30 cellular contexts compared by ENCODE assay signal in genomic region chr2:152894051-152894450, GRCh38.
"Had no signal": no experiment of that assay in that cellular context is flagged by ENCODE, and none has a peak within 500 bp of the region (broad histone marks: within the 10 kb centered on the region; RNA-seq: fewer than 3 reads in every experiment).

No MANE protein-coding gene starts in this region.

- DNase-seq: activated CD4-positive, alpha-beta memory T cell treated with anti-CD3 and anti-CD28 coated beads, Interleukin-2, amount 10 ng/mL, durations not matched to agents 7 days and 5 days; activated CD4-positive, alpha-beta T cell treated with anti-CD3 and anti-CD28 coated beads for 1 hour; activated CD4-positive, alpha-beta T cell treated with anti-CD3 and anti-CD28 coated beads for 48 hours; activated CD4-positive, CD25-positive, alpha-beta regulatory T cell; activated CD8-positive, alpha-beta memory T cell treated with anti-CD3 and anti-CD28 coated beads for 24 hours; activated CD8-positive, alpha-beta memory T cell treated with anti-CD3 and anti-CD28 coated beads, Interleukin-2, amount 10 ng/mL, durations not matched to agents 7 days and 5 days; activated CD8-positive, alpha-beta memory T cell treated with anti-CD3 and anti-CD28 coated beads, Interleukin-2, amount 50 U/mL, for 48 hours; activated effector memory CD4-positive, alpha-beta T cell treated with Interleukin-2 at 50 U/mL for 16 hours; activated naive CD4-positive, alpha-beta T cell treated with anti-CD3 and anti-CD28 coated beads, Interleukin-2, amount 10 ng/mL, durations not matched to agents 7 days and 5 days; activated naive CD8-positive, alpha-beta T cell treated with anti-CD3 and anti-CD28 coated beads, Interleukin-2, amount 50 U/mL, for 24 hours; activated T-cell treated with anti-CD3 and anti-CD28 coated beads, Interleukin-2, amount 50 U/mL, for 48 hours; anterior cingulate cortex; caudate nucleus; cerebellar nuclear complex; Kasumi-1; KG1; MM.1S; MV-4-11; NCI-H1092; NCI-H187 treated with DMSO at 0.1 percent for 48 hours; NCI-H2171; NCI-H510A; NCI-H526; SHP77; SJCRH30; T1000; WERI-Rb-1 had no signal

- FAIRE-seq: bronchial epithelial cell had no signal

- H3K4me1 ChIP-seq: SJCRH30 had no signal

- H3K4me3 ChIP-seq: SJCRH30, SK-N-MC had no signal

- ATAC-seq: activated CD8-positive, alpha-beta memory T cell treated with anti-CD3 and anti-CD28 coated beads, Interleukin-2, amount 10 ng/mL, durations not matched to agents 7 days and 5 days; activated naive CD8-positive, alpha-beta T cell treated with anti-CD3 and anti-CD28 coated beads, Interleukin-2, amount 50 U/mL, for 24 hours; Panc1 had no signal

- H3K36me3 ChIP-seq: SJCRH30, WERI-Rb-1 had no signal

- H3K27me3 ChIP-seq: SJCRH30 had no signal

- H3K9me3 ChIP-seq: SJCRH30 had no signal

- H3K27ac ChIP-seq: SJCRH30, SK-N-MC, WERI-Rb-1 had no signal
